In genomic region chr10:78964952-78965633, GRCh38 we compare ENCODE assay signal across 9 cellular contexts.
DNase-seq lines count a peak whose midpoint lies in the region; ATAC-seq and TF ChIP-seq lines count a peak whose summit lies in the region.
"Had no signal": no experiment of that assay in that cellular context is flagged by ENCODE, and none has a peak within 500 bp of the region (broad histone marks: within the 10 kb centered on the region; RNA-seq: fewer than 3 reads in every experiment).

No MANE protein-coding gene starts in this region.

- H3K36me3 ChIP-seq in adrenal gland (replicated peaks in 1 of 2): no peaks in the 10 kb centered on the region

- POLR2A ChIA-PET in naive thymus-derived CD8-positive, alpha-beta T cell (lab: Charles Lee): interaction anchor here (3.2 kb wide), 1 partner anchor 8 kb away, joined by 9 read pairs; no protein-coding TSS in a partner anchor

- peaks cover 49% of the 10 kb centered on the region for H3K4me1 Mint-ChIP-seq in type B pancreatic cell (ENCODE audit: unreplicated experiment)
- H3K4me1 Mint-ChIP-seq in naive thymus-derived CD8-positive, alpha-beta T cell: no peaks in the 10 kb centered on the region

- no peaks in the 10 kb centered on the region for H3K36me3 Mint-ChIP-seq in type B pancreatic cell
- H3K36me3 Mint-ChIP-seq in naive thymus-derived CD8-positive, alpha-beta T cell: no peaks in the 10 kb centered on the region

- H3K27me3 ChIP-seq in adrenal gland: no peaks in the 10 kb centered on the region

- peak overlapping the region in 3 of 5 donors; percentile 38 to 45 (median 39) for H3K27ac ChIP-seq in adrenal gland

- H3K9me3 Mint-ChIP-seq in type B pancreatic cell: no peaks in the 10 kb centered on the region
- no peaks in the 10 kb centered on the region for H3K9me3 Mint-ChIP-seq in naive thymus-derived CD8-positive, alpha-beta T cell

- no peak overlapping the region for H3K4me3 Mint-ChIP-seq in type B pancreatic cell
- no peak overlapping the region for H3K4me3 Mint-ChIP-seq in naive thymus-derived CD8-positive, alpha-beta T cell

- TF ChIP-seq CTCF in adrenal gland (IDR thresholded peaks at IDR 0.05) (no peak), type B pancreatic cell (conservative IDR thresholded peaks at IDR 0.05) (no peak)

- peak in 1 of 2 donors; percentile 52 for TF ChIP-seq POLR2A in adrenal gland (IDR thresholded peaks at IDR 0.05)

- H3K4me3 ChIP-seq in adrenal gland: no peak overlapping the region

- H3K4me1 ChIP-seq in adrenal gland (replicated peaks in 1 of 2): peaks cover 22 to 23% of the 10 kb centered on the region in 2 donors

- peak overlapping the region; percentile 42 for H3K27ac Mint-ChIP-seq in type B pancreatic cell
- no peak overlapping the region for H3K27ac Mint-ChIP-seq in naive thymus-derived CD8-positive, alpha-beta T cell

- peaks cover 6% of the 10 kb centered on the region for H3K27me3 Mint-ChIP-seq in type B pancreatic cell
- no peaks in the 10 kb centered on the region for H3K27me3 Mint-ChIP-seq in naive thymus-derived CD8-positive, alpha-beta T cell

- 26 to 41% (median 35%) methylated on average over 9 to 17 of the region's 17 CpGs for WGBS in adrenal gland, 4 donors

- ATAC-seq in HG03159 (IDR thresholded peaks at IDR 0.05; ENCODE audit: unreplicated experiment) (no peak), GM18873 (IDR thresholded peaks at IDR 0.05; ENCODE audit: low FRiP score, unreplicated experiment) (no peak)
- ATAC-seq in naive thymus-derived CD8-positive, alpha-beta T cell: no peak

- no peaks in the 10 kb centered on the region for H3K9me3 ChIP-seq in adrenal gland (replicated peaks in 1 of 3)

- DNase-seq in NCI-H2227 (lab: John Stamatoyannopoulos, UW; ENCODE audit: unreplicated experiment) (peak; percentile 4), NCI-H2227 treated with DMSO at 0.1 percent for 48 hours (lab: John Stamatoyannopoulos, UW) (no peak), adrenal gland (peak; percentile 86 to 96 (median 92)), inferior parietal cortex (ENCODE audit: extremely low spot score) (peak; percentile 32), type B pancreatic cell (ENCODE audit: extremely low spot score, unreplicated experiment) (peak; percentile 79)
- no peak for DNase-seq in naive thymus-derived CD8-positive, alpha-beta T cell
- DNase-seq: activated naive CD4-positive, alpha-beta T cell treated with anti-CD3 and anti-CD28 coated beads, Interleukin-2, amount 50 U/mL, for 16 hours had no signal

- intact Hi-C loops in adrenal gland (cut with DNase I): no loop called here

Comparison
In these comparisons a context has a peak if more than half of its experiments do, and no peak if none do; other contexts are left out.
1. DNase-seq: peak in NCI-H2227 (single experiment), adrenal gland (7 of 7), inferior parietal cortex (single experiment) and type B pancreatic cell (single experiment); none in NCI-H2227 treated with DMSO at 0.1 percent for 48 hours (single experiment) and naive thymus-derived CD8-positive, alpha-beta T cell (0 of 10).